In genomic region chr1:48777219-48777895, GRCh38 we compare ENCODE assay signal across 8 cellular contexts. TPM values are rescaled to one million over a fixed set of nuclear protein-coding genes. Genes with fewer than 3 reads are reported as not detected.
DNase-seq lines count a peak whose midpoint lies in the region; ATAC-seq and TF ChIP-seq lines count a peak whose summit lies in the region.

No MANE protein-coding gene starts in this region.

- peaks cover 5% of the 10 kb centered on the region for H3K36me3 Mint-ChIP-seq in activated CD8-positive, alpha-beta memory T cell treated with anti-CD3 and anti-CD28 coated beads, Interleukin-2, amount 10 ng/mL, durations not matched to agents 7 days and 5 days

- peak overlapping the region; percentile 43 for H3K27ac Mint-ChIP-seq in activated CD8-positive, alpha-beta memory T cell treated with anti-CD3 and anti-CD28 coated beads, Interleukin-2, amount 10 ng/mL, durations not matched to agents 7 days and 5 days

- TF ChIP-seq CTCF in ascending aorta (IDR thresholded peaks at IDR 0.05) (no peak), lower leg skin (IDR thresholded peaks at IDR 0.05) (no peak), tibial nerve (IDR thresholded peaks at IDR 0.05) (no peak), GM13977 (IDR thresholded peaks at IDR 0.05; ENCODE audit: extremely low read depth, insufficient read depth, missing control alignments) (no peak)

- peaks cover 8% of the 10 kb centered on the region for H3K4me1 Mint-ChIP-seq in activated CD8-positive, alpha-beta memory T cell treated with anti-CD3 and anti-CD28 coated beads, Interleukin-2, amount 10 ng/mL, durations not matched to agents 7 days and 5 days

- CTCF ChIA-PET in activated CD8-positive, alpha-beta memory T cell treated with anti-CD3 and anti-CD28 coated beads, Interleukin-2, amount 10 ng/mL, durations not matched to agents 7 days and 5 days (lab: Charles Lee), result no interaction called here

- H3K36me3 ChIP-seq in ascending aorta (no peaks in the 10 kb centered on the region), tibial nerve (no peaks in the 10 kb centered on the region)

- peak overlapping the region; percentile 73 for H3K4me3 Mint-ChIP-seq in activated CD8-positive, alpha-beta memory T cell treated with anti-CD3 and anti-CD28 coated beads, Interleukin-2, amount 10 ng/mL, durations not matched to agents 7 days and 5 days

- H3K4me1 ChIP-seq in ascending aorta, result peaks cover 0 to 15% of the 10 kb centered on the region in 2 donors
- H3K4me1 ChIP-seq in tibial nerve, result peaks cover 0 to 27% (median 6%) of the 10 kb centered on the region in 4 donors

- no peaks in the 10 kb centered on the region for H3K9me3 ChIP-seq in ascending aorta
- H3K9me3 ChIP-seq in tibial nerve, result no peaks in the 10 kb centered on the region

- DNase-seq in activated CD8-positive, alpha-beta memory T cell treated with anti-CD3 and anti-CD28 coated beads, Interleukin-2, amount 10 ng/mL, durations not matched to agents 7 days and 5 days, result no peak
- no peak for DNase-seq in activated CD8-positive, alpha-beta memory T cell treated with anti-CD3 and anti-CD28 coated beads for 24 hours
- DNase-seq in ascending aorta (ENCODE audit: low spot score in 2 of 2) (no peak), lower leg skin (ENCODE audit: low spot score in 2 of 2) (no peak), tibial nerve (ENCODE audit: low spot score in 2 of 2) (no peak), GM13977 (ENCODE audit: low spot score) (no peak)
- DNase-seq in stimulated activated CD4-positive, alpha-beta T cell treated with anti-CD3 and anti-CD28 coated beads, Interleukin-4, amount 100 ng/mL, for 24 hours, result no peak

- no peak for TF ChIP-seq EP300 in tibial nerve (IDR thresholded peaks at IDR 0.05)

- ATAC-seq in activated CD8-positive, alpha-beta memory T cell treated with anti-CD3 and anti-CD28 coated beads, Interleukin-2, amount 10 ng/mL, durations not matched to agents 7 days and 5 days, result no peak
- ATAC-seq in GM21619 (IDR thresholded peaks at IDR 0.05; ENCODE audit: unreplicated experiment), result no peak

- no peak for TF ChIP-seq POLR2A in lower leg skin (IDR thresholded peaks at IDR 0.05)
- no peak for TF ChIP-seq POLR2A in tibial nerve (IDR thresholded peaks at IDR 0.05)

- H3K4me3 ChIP-seq in ascending aorta, result peak overlapping the region; percentile 72 to 98
- H3K4me3 ChIP-seq in lower leg skin (ENCODE audit: low read depth, poor library complexity, severe bottlenecking), result peak overlapping the region; percentile 67
- peak overlapping the region; percentile 67 to 92 (median 78) for H3K4me3 ChIP-seq in tibial nerve

- H3K27me3 ChIP-seq in ascending aorta, result no peaks in the 10 kb centered on the region
- H3K27me3 ChIP-seq in tibial nerve, result no peaks in the 10 kb centered on the region

- peak overlapping the region; percentile 90 to 98 for H3K27ac ChIP-seq in ascending aorta
- H3K27ac ChIP-seq in tibial nerve, result peak overlapping the region in 1 of 4 donors; percentile 85

- intact Hi-C loops in ascending aorta (cut with DNase I) (loop anchor here (5.0 kb wide), 1 partner anchor 35 kb away; no protein-coding TSS in a partner anchor), lower leg skin (cut with DNase I; ENCODE audit: low total_unique reads) (no loop called here)

- in situ Hi-C loops in GM13977 (cut with MboI; ENCODE audit: low pct_unique_long_range_greater_than_20kb, low sequenced_read_pairs, unreplicated experiment), result no loop called here

- H3K9me3 Mint-ChIP-seq in activated CD8-positive, alpha-beta memory T cell treated with anti-CD3 and anti-CD28 coated beads, Interleukin-2, amount 10 ng/mL, durations not matched to agents 7 days and 5 days (ENCODE audit: low read depth), result peaks cover 3% of the 10 kb centered on the region

- peaks cover 33% of the 10 kb centered on the region for H3K27me3 Mint-ChIP-seq in activated CD8-positive, alpha-beta memory T cell treated with anti-CD3 and anti-CD28 coated beads, Interleukin-2, amount 10 ng/mL, durations not matched to agents 7 days and 5 days

- WGBS in lower leg skin, 2 donors, result 9 to 14% methylated on average over 17 of the region's 17 CpGs
- 6 to 9% methylated on average over 17 of the region's 17 CpGs for WGBS in tibial nerve, 2 donors

RNA-seq across cellular contexts. Expression of gene BEND5, which starts 0.7 kb away (rescaled TPM):
- total RNA-seq in activated CD8-positive, alpha-beta memory T cell treated with anti-CD3 and anti-CD28 coated beads, Interleukin-2, amount 10 ng/mL, durations not matched to agents 7 days and 5 days, result 1 to 10 TPM in 1 of 2 experiments, under 1 TPM in 1; 0.96 to 1.9 TPM
- total RNA-seq in ascending aorta (3.4 TPM), lower leg skin (1 to 10 TPM in 2 of 4 donors, under 1 TPM in 1, not detected in 1; 0.67 to 2.5 (median 1.1) TPM), tibial nerve (1 to 10 TPM; 1.5 to 4.7 (median 2.8) TPM)
